ENCODE assay signal across 19 cellular contexts in genomic region chr10:88471909-88472308, GRCh38.
"Had no signal": no experiment of that assay in that cellular context is flagged by ENCODE, and none has a peak within 500 bp of the region (broad histone marks: within the 10 kb centered on the region; RNA-seq: fewer than 3 reads in every experiment).

No MANE protein-coding gene starts in this region.

- H3K27me3 ChIP-seq: esophagus squamous epithelium, gastroesophageal sphincter, neutrophil, right lobe of liver, suprapubic skin, thyroid gland had no signal

- H3K4me3 ChIP-seq: esophagus squamous epithelium, gastroesophageal sphincter, lung, psoas muscle, right lobe of liver, suprapubic skin, thyroid gland had no signal

- H3K9me3 ChIP-seq: esophagus squamous epithelium, gastroesophageal sphincter, neutrophil, psoas muscle, right lobe of liver, suprapubic skin, thyroid gland had no signal

- DNase-seq: dermis blood vessel endothelial cell; esophagus squamous epithelium; kidney; left cardiac atrium; left ventricle myocardium superior; naive thymus-derived CD4-positive, alpha-beta T cell; nephron progenitor cell; psoas muscle; retina; right lobe of liver; stimulated activated CD4-positive, alpha-beta T cell treated with anti-CD3 and anti-CD28 coated beads, Interleukin-4, amount 100 ng/mL, for 1 hour; stimulated activated CD8-positive, alpha-beta memory T cell treated with anti-CD3 and anti-CD28 coated beads, Interleukin-4, amount 100 ng/mL, for 48 hours; stimulated activated naive CD8-positive, alpha-beta T cell treated with anti-CD3 and anti-CD28 coated beads, Interleukin-15, Interleukin-2, amounts not matched to agents 100 U/mL and 50 U/mL, for 24 hours; thyroid gland had no signal

- H3K36me3 ChIP-seq: esophagus squamous epithelium, gastroesophageal sphincter, neutrophil, right lobe of liver, suprapubic skin, thyroid gland had no signal

- H3K4me1 ChIP-seq: thyroid gland had no signal

- H3K27ac ChIP-seq: esophagus squamous epithelium, gastroesophageal sphincter, neutrophil, psoas muscle, right lobe of liver, suprapubic skin, thyroid gland had no signal

- ATAC-seq: gastroesophageal sphincter; left cardiac atrium; left ventricle myocardium superior; naive thymus-derived CD4-positive, alpha-beta T cell; psoas muscle; stimulated activated effector memory CD8-positive, alpha-beta T cell treated with anti-CD3 and anti-CD28 coated beads, Interleukin-12 subunit alpha, Interleukin-12 subunit beta, amount 100 ng/mL, for 72 hours; stimulated activated naive CD8-positive, alpha-beta T cell treated with anti-CD3 and anti-CD28 coated beads, Interleukin-15, Interleukin-2, amounts not matched to agents 100 U/mL and 50 U/mL, for 24 hours had no signal
